Comparison of ENCODE assay signal across 8 cellular contexts in the genomic region with DNA sequence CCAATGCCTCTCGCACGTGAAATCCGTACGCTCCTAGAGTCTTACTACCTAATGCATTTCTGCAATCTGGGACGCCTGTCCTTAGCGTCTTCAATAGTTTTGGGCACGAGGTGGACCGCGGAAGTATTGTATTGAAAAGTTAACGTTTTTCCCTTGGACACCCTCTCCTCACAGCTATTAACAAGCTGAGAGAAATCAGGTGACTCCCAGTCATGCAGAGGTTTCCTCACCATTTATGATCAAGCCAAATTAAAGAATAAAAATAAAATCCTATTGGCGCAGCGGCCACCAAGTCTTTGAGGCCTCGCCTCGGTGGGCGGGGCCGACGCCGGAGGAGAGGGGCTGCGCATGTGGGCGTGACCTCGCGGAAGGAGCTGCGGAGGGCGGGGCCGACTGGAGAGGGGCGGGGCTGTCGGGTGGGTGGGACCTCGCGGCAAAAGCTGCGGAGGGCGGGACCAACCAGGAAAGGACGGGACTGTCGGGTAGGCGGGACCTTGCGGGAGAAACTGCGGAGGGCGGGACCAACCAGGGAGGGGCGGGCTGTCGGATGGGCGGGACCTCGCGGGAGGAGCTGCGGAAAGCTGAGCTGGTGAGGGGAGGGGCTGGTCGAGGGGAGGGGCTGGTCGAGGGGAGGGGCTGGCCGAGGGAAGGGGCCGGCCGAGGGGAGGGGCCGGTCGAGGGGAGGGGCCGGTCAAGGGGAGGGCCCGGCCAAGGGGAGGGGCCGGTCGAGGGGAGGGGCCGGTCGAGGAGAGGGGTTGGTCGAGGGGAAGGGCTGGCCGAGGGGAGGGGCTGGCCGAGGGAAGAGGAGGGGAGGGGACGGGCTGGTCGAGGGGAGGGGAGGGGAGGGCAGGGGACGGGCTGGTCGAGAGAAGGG. TPM values are rescaled to one million over a fixed set of nuclear protein-coding genes. Genes with fewer than 3 reads are reported as not detected.
DNase-seq lines count a peak whose midpoint lies in the region; ATAC-seq, FAIRE-seq and TF ChIP-seq lines count a peak whose summit lies in the region.

No MANE protein-coding gene starts in this region.

- H3K27me3 Mint-ChIP-seq in natural killer cell (ENCODE audit: low read depth in 2 of 2): peaks cover 0 to 3% of the 10 kb centered on the region in 2 donors

- H3K27ac Mint-ChIP-seq in natural killer cell: peak overlapping the region; percentile 84 to 85
- H3K27ac Mint-ChIP-seq in stimulated activated effector memory CD8-positive, alpha-beta T cell treated with anti-CD3 and anti-CD28 coated beads, Interleukin-12 subunit alpha, Interleukin-12 subunit beta, amount 100 ng/mL, for 72 hours: no peak overlapping the region

- no peaks in the 10 kb centered on the region for H3F3A ChIP-seq in MM.1S (ENCODE audit: insufficient read depth, low read length)

- H3K79me2 ChIP-seq in MM.1S (ENCODE audit: low read length): no peaks in the 10 kb centered on the region

- H3K4me2 ChIP-seq in MM.1S (ENCODE audit: low read depth, low read length): peak overlapping the region; percentile 73

- peaks cover 19% of the 10 kb centered on the region for H3K36me3 Mint-ChIP-seq in natural killer cell
- H3K36me3 Mint-ChIP-seq in stimulated activated effector memory CD8-positive, alpha-beta T cell treated with anti-CD3 and anti-CD28 coated beads, Interleukin-12 subunit alpha, Interleukin-12 subunit beta, amount 100 ng/mL, for 72 hours: peaks cover 34% of the 10 kb centered on the region

- H3K4me3 Mint-ChIP-seq in natural killer cell: peak overlapping the region; percentile 63
- H3K4me3 Mint-ChIP-seq in stimulated activated effector memory CD8-positive, alpha-beta T cell treated with anti-CD3 and anti-CD28 coated beads, Interleukin-12 subunit alpha, Interleukin-12 subunit beta, amount 100 ng/mL, for 72 hours: peak overlapping the region; percentile 77

- FAIRE-seq in H54 (lab: Jason Lieb, UNC): peak; percentile 52

- H3K27ac ChIP-seq in MM.1S (ENCODE audit: low read length): no peak overlapping the region

- peak overlapping the region; percentile 38; the same call in 1 of the 2 replicates for H2AFZ ChIP-seq in MM.1S (ENCODE audit: low read length)

- peaks cover 51 to 57% of the 10 kb centered on the region in 2 donors for H3K4me1 Mint-ChIP-seq in natural killer cell
- peaks cover 49% of the 10 kb centered on the region for H3K4me1 Mint-ChIP-seq in stimulated activated effector memory CD8-positive, alpha-beta T cell treated with anti-CD3 and anti-CD28 coated beads, Interleukin-12 subunit alpha, Interleukin-12 subunit beta, amount 100 ng/mL, for 72 hours

- H3K36me3 ChIP-seq in MM.1S (replicated peaks; ENCODE audit: insufficient read depth, low read length): no peaks in the 10 kb centered on the region

- no peak for TF ChIP-seq POLR2A in H54 (IDR thresholded peaks at IDR 0.05; ENCODE audit: low read depth, low read length)

- H3K9me3 ChIP-seq in MM.1S (replicated peaks; ENCODE audit: insufficient read depth, low read length): no peaks in the 10 kb centered on the region

- H3K4me3 ChIP-seq in MM.1S (ENCODE audit: low read length): peak overlapping the region; percentile 41; the same call in 1 of the 2 replicates

- peak; percentile 73 for DNase-seq in DMS153 (lab: John Stamatoyannopoulos, UW)
- peak; percentile 84 for DNase-seq in H54 (ENCODE audit: insufficient read length, low spot score)
- DNase-seq in MM.1S: peak; percentile 85
- peak; percentile 84 to 93 for DNase-seq in SHP77 (lab: John Stamatoyannopoulos, UW)
- DNase-seq in activated effector memory CD4-positive, alpha-beta T cell treated with Interleukin-2 at 50 U/mL for 16 hours: peak; percentile 97
- DNase-seq in fibroblast of peridontal ligament (ENCODE audit: extremely low read depth): peak; percentile 97
- peak; percentile 83 for DNase-seq in natural killer cell
- peak; percentile 77 to 92 for DNase-seq in stimulated activated effector memory CD8-positive, alpha-beta T cell treated with anti-CD3 and anti-CD28 coated beads, Interleukin-12 subunit alpha, Interleukin-12 subunit beta, amount 100 ng/mL, for 72 hours (ENCODE audit: low spot score in 2 of 2)

- H3K9me2 ChIP-seq in MM.1S (replicated peaks; ENCODE audit: insufficient read depth, low read length): no peaks in the 10 kb centered on the region

- H3K4me1 ChIP-seq in MM.1S (ENCODE audit: low read length): peaks cover 3% of the 10 kb centered on the region; the same call in 1 of the 2 replicates

- TF ChIP-seq CTCF in MM.1S (IDR thresholded peaks at IDR 0.05; ENCODE audit: low read length) (no peak), natural killer cell (IDR thresholded peaks at IDR 0.05) (no peak)

- H4K20me1 ChIP-seq in MM.1S (ENCODE audit: insufficient read depth, low read length): no peaks in the 10 kb centered on the region

- H3K9me3 Mint-ChIP-seq in natural killer cell: no peaks in the 10 kb centered on the region
- no peaks in the 10 kb centered on the region for H3K9me3 Mint-ChIP-seq in stimulated activated effector memory CD8-positive, alpha-beta T cell treated with anti-CD3 and anti-CD28 coated beads, Interleukin-12 subunit alpha, Interleukin-12 subunit beta, amount 100 ng/mL, for 72 hours

- intact Hi-C loops in natural killer cell (cut with micrococcal nuclease): loop anchor here (1.0 to 2.0 kb wide), 2 partner anchors 34 to 54 kb away; no protein-coding TSS in a partner anchor

- ATAC-seq in natural killer cell: peak; percentile 67 to 84 (median 68)
- peak; percentile 68 for ATAC-seq in stimulated activated effector memory CD8-positive, alpha-beta T cell treated with anti-CD3 and anti-CD28 coated beads, Interleukin-12 subunit alpha, Interleukin-12 subunit beta, amount 100 ng/mL, for 72 hours

- H3K27me3 ChIP-seq in MM.1S (replicated peaks; ENCODE audit: insufficient read depth, low read length): no peaks in the 10 kb centered on the region

- H3K9ac ChIP-seq in MM.1S (ENCODE audit: low read length): no peak overlapping the region

RNA-seq across cellular contexts. Expression of gene PPP2R5C, which starts 1.1 kb away (rescaled TPM):
- 100 to 1,000 TPM; 716 to 779 (median 736) TPM for total RNA-seq in natural killer cell
